10 cellular contexts compared by ENCODE assay signal in the genomic region with DNA sequence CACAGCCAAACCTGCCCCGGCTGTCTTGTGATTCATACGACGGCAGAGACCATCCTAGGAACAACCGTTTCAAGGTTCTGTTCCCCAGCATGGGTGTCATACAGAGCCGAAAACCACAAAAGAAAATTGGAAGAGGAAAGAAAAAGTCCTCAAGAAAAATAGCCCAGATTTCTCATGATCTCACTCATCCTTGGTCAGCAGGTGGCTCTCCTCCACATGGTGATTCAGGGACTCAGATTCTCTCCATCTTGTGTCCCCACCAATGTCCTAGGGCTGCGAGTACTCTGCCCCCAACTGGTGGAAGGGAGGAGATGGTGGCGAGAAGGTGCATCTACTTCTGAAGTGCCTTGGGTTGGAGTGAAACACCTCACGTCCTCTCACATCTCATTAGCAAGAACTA. TPM values are rescaled to one million over a fixed set of nuclear protein-coding genes. Genes with fewer than 3 reads are reported as not detected.
A peak's percentile ranks its signal among the peaks of the same experiment; 100 is the strongest.
DNase-seq lines count a peak whose midpoint lies in the region; ATAC-seq and TF ChIP-seq lines count a peak whose summit lies in the region.
"Had no signal": no experiment of that assay in that cellular context is flagged by ENCODE, and none has a peak within 500 bp of the region (broad histone marks: within the 10 kb centered on the region; RNA-seq: fewer than 3 reads in every experiment).

No MANE protein-coding gene starts in this region.

- no peak overlapping the region for H3K4me3 ChIP-seq in DOHH2 (ENCODE audit: low read length)
- H3K4me3 ChIP-seq in iPS DF 6.9 (ENCODE audit: low read length) = no peak overlapping the region
- no peak overlapping the region for H3K4me3 ChIP-seq in spleen

- H3K9me2 ChIP-seq in DOHH2 (replicated peaks; ENCODE audit: control insufficient read depth, low read length) = no peaks in the 10 kb centered on the region

- no peaks in the 10 kb centered on the region for H3K36me3 ChIP-seq in DOHH2 (ENCODE audit: control insufficient read depth, low read length)
- no peaks in the 10 kb centered on the region for H3K36me3 ChIP-seq in iPS DF 6.9 (ENCODE audit: control insufficient read depth, insufficient read depth, low read length)
- H3K36me3 ChIP-seq in spleen = no peaks in the 10 kb centered on the region

- no peak for ATAC-seq in HG02571 (IDR thresholded peaks at IDR 0.05; ENCODE audit: unreplicated experiment)
- no peak for ATAC-seq in natural killer cell
- no peak for ATAC-seq in HG03521 (IDR thresholded peaks at IDR 0.05; ENCODE audit: unreplicated experiment)

- no peaks in the 10 kb centered on the region for H3F3A ChIP-seq in DOHH2 (ENCODE audit: control insufficient read depth, insufficient read depth)

- no peaks in the 10 kb centered on the region for H4K20me1 ChIP-seq in DOHH2 (ENCODE audit: control insufficient read depth, insufficient read depth, low read depth, low read length)

- H3K27ac ChIP-seq in DOHH2 (ENCODE audit: low read depth, low read length) (no peak overlapping the region), iPS DF 6.9 (ENCODE audit: low read length) (no peak overlapping the region), spleen (no peak overlapping the region)

- DNase-seq in H4 (ENCODE audit: low spot score) (peak; percentile 77), RKO (ENCODE audit: low spot score) (peak; percentile 42), iPS DF 6.9 (ENCODE audit: low read depth, low spot score) (peak; percentile 78), natural killer cell (no peak), spleen (no peak)

- H3K27me3 ChIP-seq in DOHH2 (ENCODE audit: control insufficient read depth, low read length) = no peaks in the 10 kb centered on the region
- no peaks in the 10 kb centered on the region for H3K27me3 ChIP-seq in iPS DF 6.9 (ENCODE audit: control insufficient read depth, insufficient read depth, low read length)
- peaks cover 0 to 11% (median 0%) of the 10 kb centered on the region in 7 donors for H3K27me3 ChIP-seq in spleen (replicated peaks in 1 of 7)

- WGBS in iPS DF 6.9 (ENCODE audit: insufficient coverage, insufficient read length) = no CpG with 5 or more reads among the region's 8 CpGs
- WGBS in spleen, 5 donors = 78 to 90% (median 89%) methylated on average over 8 of the region's 8 CpGs

- no peaks in the 10 kb centered on the region for H3K36me3 Mint-ChIP-seq in natural killer cell

- peaks cover 3 to 9% of the 10 kb centered on the region in 2 donors for H3K27me3 Mint-ChIP-seq in natural killer cell (ENCODE audit: low read depth in 2 of 2)
- H3K27me3 Mint-ChIP-seq: dendritic cell treated with granulocyte-macrophage colony-stimulating factor and Interleukin-4, amounts not matched to agents 40 ng/mL and 50 ng/mL, for 4 days had no signal

- intact Hi-C loops in natural killer cell (cut with micrococcal nuclease) (no loop called here), spleen (cut with DNase I; ENCODE audit: low total_unique reads) (no loop called here)

- H3K4me2 ChIP-seq in DOHH2 (ENCODE audit: low read length) = no peak overlapping the region

- no peak for TF ChIP-seq POLR2A in spleen (IDR thresholded peaks at IDR 0.05)

- TF ChIP-seq CTCF in DOHH2 (IDR thresholded peaks at IDR 0.05; ENCODE audit: low read depth, low read length, poor library complexity, severe bottlenecking) (peak; percentile 69), natural killer cell (IDR thresholded peaks at IDR 0.05) (no peak), spleen (IDR thresholded peaks at IDR 0.05 in 8 of 11, conservative IDR thresholded peaks at IDR 0.05 in 3 of 11) (no peak)

- no peak overlapping the region for H3K27ac Mint-ChIP-seq in natural killer cell
- H3K27ac Mint-ChIP-seq: dendritic cell treated with granulocyte-macrophage colony-stimulating factor and Interleukin-4, amounts not matched to agents 40 ng/mL and 50 ng/mL, for 4 days; T-helper 2 cell treated with Interferon-gamma antibody and Interleukin-4, amounts not matched to agents 5 μg/mL and 100 μg/mL, for 36 hours had no signal

- H3K79me2 ChIP-seq in DOHH2 (ENCODE audit: control insufficient read depth, low read length) = no peaks in the 10 kb centered on the region

- H3K4me1 ChIP-seq in DOHH2 (ENCODE audit: control insufficient read depth, low read length) = no peaks in the 10 kb centered on the region
- H3K4me1 ChIP-seq in iPS DF 6.9 (ENCODE audit: control insufficient read depth, insufficient read depth, low read length) = no peaks in the 10 kb centered on the region
- no peaks in the 10 kb centered on the region for H3K4me1 ChIP-seq in spleen

- H3K9me3 ChIP-seq in DOHH2 (ENCODE audit: control insufficient read depth, insufficient read depth, low read length) (no peaks in the 10 kb centered on the region), iPS DF 6.9 (ENCODE audit: control insufficient read depth, insufficient read depth, low read length) (no peaks in the 10 kb centered on the region), spleen (peaks cover 0 to 12% (median 0%) of the 10 kb centered on the region in 8 donors)

- no peak overlapping the region for H3K4me3 Mint-ChIP-seq in natural killer cell
- H3K4me3 Mint-ChIP-seq: dendritic cell treated with granulocyte-macrophage colony-stimulating factor and Interleukin-4, amounts not matched to agents 40 ng/mL and 50 ng/mL, for 4 days; T-helper 2 cell treated with Interferon-gamma antibody and Interleukin-4, amounts not matched to agents 5 μg/mL and 100 μg/mL, for 36 hours had no signal

- H3K4me1 Mint-ChIP-seq in natural killer cell = no peaks in the 10 kb centered on the region

- H3K9me3 Mint-ChIP-seq in natural killer cell = no peaks in the 10 kb centered on the region
- H3K9me3 Mint-ChIP-seq: dendritic cell treated with granulocyte-macrophage colony-stimulating factor and Interleukin-4, amounts not matched to agents 40 ng/mL and 50 ng/mL, for 4 days; T-helper 2 cell treated with Interferon-gamma antibody and Interleukin-4, amounts not matched to agents 5 μg/mL and 100 μg/mL, for 36 hours had no signal

RNA-seq across cellular contexts. Expression of a gene that starts 25.6 kb away (rescaled TPM):
- total RNA-seq in H4 (2014; rRNA removed; shearing (Covaris generic)) = 1.2 TPM in 2 replicates
- total RNA-seq in natural killer cell = 1 to 10 TPM in 1 of 3 donors, under 1 TPM in 2; 0.50 to 1.3 (median 0.66) TPM
- total RNA-seq in spleen = 1 to 10 TPM in 6 of 7 donors, under 1 TPM in 1; 0.70 to 4.7 (median 2.9) TPM
- under 1 TPM; 0.09 to 0.74 (median 0.39) TPM for polyA plus RNA-seq in spleen

Comparison
In these comparisons a context has a peak if more than half of its experiments do, and no peak if none do; other contexts are left out.
1. DNase-seq: peak in H4 (single experiment), RKO (single experiment) and iPS DF 6.9 (single experiment); none in natural killer cell (single experiment) and spleen (single experiment).